Comparison of ENCODE assay signal across 9 cellular contexts in genomic region chr6:143058987-143059386, GRCh38. TPM values are rescaled to one million over a fixed set of nuclear protein-coding genes. Genes with fewer than 3 reads are reported as not detected.
DNase-seq lines count a peak whose midpoint lies in the region; ATAC-seq, FAIRE-seq and TF ChIP-seq lines count a peak whose summit lies in the region.
"Had no signal": no experiment of that assay in that cellular context is flagged by ENCODE, and none has a peak within 500 bp of the region (broad histone marks: within the 10 kb centered on the region; RNA-seq: fewer than 3 reads in every experiment).

No MANE protein-coding gene starts in this region.

- CTCF ChIA-PET in A673 (lab: Charles Lee), result no interaction called here

- no TSS peak for BruUV-seq in A673 (replicated peaks; lab: Mats Ljungman, UMichigan)

- dilution Hi-C loops in keratinocyte (cut with MboI; ENCODE audit: extremely low pct_ligation_motif_present, low sequenced_read_pairs), result no loop called here

- no peak for TF ChIP-seq CTCF in A673 (conservative IDR thresholded peaks at IDR 0.05; ENCODE audit: low read depth, low read length)
- no peak for TF ChIP-seq CTCF in keratinocyte (optimal IDR thresholded peaks at IDR 0.05 in 1 of 3, IDR thresholded peaks at IDR 0.05 in 1 of 3, conservative IDR thresholded peaks at IDR 0.05 in 1 of 3; ENCODE audit: extremely low read depth in 1 of 3, insufficient read depth in 2 of 3, low read length in 3 of 3)

- H3K36me3 ChIP-seq in A673 (ENCODE audit: insufficient read depth, low read length, poor library complexity, severe bottlenecking), result no peaks in the 10 kb centered on the region
- peaks cover 0 to 1% of the 10 kb centered on the region in 2 experiments for H3K36me3 ChIP-seq in keratinocyte (ENCODE audit: control insufficient read depth in 2 of 2, extremely low read depth in 1 of 2, insufficient read depth in 2 of 2, low read length in 2 of 2)

- H3K4me3 ChIP-seq in A673 (ENCODE audit: low read depth, low read length, poor library complexity, severe bottlenecking), result no peak overlapping the region
- H3K4me3 ChIP-seq in keratinocyte (ENCODE audit: control insufficient read depth in 2 of 3, extremely low read depth in 1 of 3, insufficient read depth in 2 of 3, low read depth in 1 of 3, low read length in 3 of 3), result no peak overlapping the region

- H3K9me1 ChIP-seq in keratinocyte (ENCODE audit: control insufficient read depth, extremely low read depth, insufficient read depth, low read length), result no peaks in the 10 kb centered on the region

- no peaks in the 10 kb centered on the region for H4K20me1 ChIP-seq in keratinocyte (ENCODE audit: control insufficient read depth, extremely low read depth, insufficient read depth, low read length)

- H3K27me3 ChIP-seq in A673 (replicated peaks; ENCODE audit: insufficient read depth, low read depth, low read length, poor library complexity) (no peaks in the 10 kb centered on the region), keratinocyte (ENCODE audit: control insufficient read depth, extremely low read depth, insufficient read depth, low read length) (no peaks in the 10 kb centered on the region)

- intact Hi-C loops in A673 (cut with micrococcal nuclease; ENCODE audit: unreplicated experiment) (no loop called here), left colon (cut with DNase I, micrococcal nuclease) (loop anchor here in 1 of 2 donors (10.0 kb wide), 1 partner anchor 114 kb away; the partner anchor contains the start of gene HIVEP2)

- POLR2A ChIA-PET in A673 (lab: Charles Lee; ENCODE audit: low non-redundant PET), result no interaction called here

- H3K9ac ChIP-seq in keratinocyte (ENCODE audit: control insufficient read depth, extremely low read depth, insufficient read depth, low read length), result no peak overlapping the region

- no peak for FAIRE-seq in keratinocyte (lab: Jason Lieb, UNC)

- H3K4me1 ChIP-seq in A673 (ENCODE audit: insufficient read depth, low read length, poor library complexity, severe bottlenecking) (no peaks in the 10 kb centered on the region), keratinocyte (ENCODE audit: control insufficient read depth, extremely low read depth, insufficient read depth, low read length) (peaks cover 33% of the 10 kb centered on the region)

- H3K27ac ChIP-seq in A673 (ENCODE audit: low read depth, low read length, poor library complexity, severe bottlenecking) (no peak overlapping the region), keratinocyte (ENCODE audit: control insufficient read depth, insufficient read depth, low read length) (peak overlapping the region; percentile 91)

- peak overlapping the region; percentile 81 for H3K4me2 ChIP-seq in keratinocyte (ENCODE audit: control insufficient read depth, extremely low read depth, insufficient read depth, low read depth, low read length)

- H2AFZ ChIP-seq in keratinocyte (ENCODE audit: control insufficient read depth, low read length), result no peak overlapping the region

- DNase-seq in A673 (ENCODE audit: low spot score) (peak; percentile 9), H4 (ENCODE audit: low spot score) (peak; percentile 7), SW480 (ENCODE audit: low spot score) (peak; percentile 28), keratinocyte (ENCODE audit: low read depth, low spot score) (no peak), glomerular visceral epithelial cell (ENCODE audit: extremely low spot score) (no peak), left colon (no peak), activated gamma-delta T cell treated with Interleukin-2 at 50 U/mL for 16 hours (no peak)
- DNase-seq: MV-4-11 had no signal

- ATAC-seq in GM19467 (IDR thresholded peaks at IDR 0.05; ENCODE audit: unreplicated experiment) (no peak), left colon (no peak)

- H3K9me3 ChIP-seq in A673 (ENCODE audit: low read depth, low read length, poor library complexity, severe bottlenecking), result no peaks in the 10 kb centered on the region
- H3K9me3 ChIP-seq in keratinocyte (ENCODE audit: control insufficient read depth, low read depth, low read length), result no peaks in the 10 kb centered on the region

- peaks cover 6% of the 10 kb centered on the region for H3K79me2 ChIP-seq in keratinocyte (ENCODE audit: control insufficient read depth, insufficient read depth, low read length)

RNA-seq across cellular contexts. Expression of gene AIG1, which starts 1.7 kb away (rescaled TPM):
- total RNA-seq in A673 (2021) (2.2 and 4.1 TPM in 2 replicates), left colon (10 to 100 TPM; 15.6 to 27.0 TPM)
- total RNA-seq in H4 (2014; rRNA removed; shearing (Covaris generic)), result 63.6 and 71.0 TPM in 2 replicates
- 73.1 to 78.0 TPM (median 77.1 TPM) in 3 replicates for polyA plus RNA-seq in keratinocyte
- polyA plus RNA-seq in keratinocyte (2011; ENCODE audit: low read depth), result 21.5 TPM
- 60.6 and 72.5 TPM in 2 replicates for polyA plus RNA-seq in keratinocyte (2011; cell fraction: cytosol; rRNA removed)
- 88.3 and 94.3 TPM in 2 replicates for polyA plus RNA-seq in keratinocyte (2011; cell fraction: nucleus; rRNA removed)
- polyA plus RNA-seq in keratinocyte (2012; ENCODE audit: low replicate concordance), result 57.3 and 60.0 TPM in 2 replicates
- 22.5 to 70.0 TPM (median 56.9 TPM) in 3 replicates for polyA minus RNA-seq in keratinocyte
- polyA minus RNA-seq in keratinocyte (2011; cell fraction: cytosol; rRNA and poly(A)+ RNA removed), result 39.9 TPM
- 33.9 and 66.8 TPM in 2 replicates for polyA minus RNA-seq in keratinocyte (2011; cell fraction: nucleus; rRNA and poly(A)+ RNA removed)

Comparison
In these comparisons a context has a peak if more than half of its experiments do, and no peak if none do; other contexts are left out.
1. DNase-seq: peak in A673 (single experiment), H4 (single experiment) and SW480 (single experiment); none in keratinocyte (single experiment), glomerular visceral epithelial cell (single experiment), left colon (0 of 2) and activated gamma-delta T cell treated with Interleukin-2 at 50 U/mL for 16 hours (single experiment).